10 cellular contexts compared by ENCODE assay signal in the genomic region with DNA sequence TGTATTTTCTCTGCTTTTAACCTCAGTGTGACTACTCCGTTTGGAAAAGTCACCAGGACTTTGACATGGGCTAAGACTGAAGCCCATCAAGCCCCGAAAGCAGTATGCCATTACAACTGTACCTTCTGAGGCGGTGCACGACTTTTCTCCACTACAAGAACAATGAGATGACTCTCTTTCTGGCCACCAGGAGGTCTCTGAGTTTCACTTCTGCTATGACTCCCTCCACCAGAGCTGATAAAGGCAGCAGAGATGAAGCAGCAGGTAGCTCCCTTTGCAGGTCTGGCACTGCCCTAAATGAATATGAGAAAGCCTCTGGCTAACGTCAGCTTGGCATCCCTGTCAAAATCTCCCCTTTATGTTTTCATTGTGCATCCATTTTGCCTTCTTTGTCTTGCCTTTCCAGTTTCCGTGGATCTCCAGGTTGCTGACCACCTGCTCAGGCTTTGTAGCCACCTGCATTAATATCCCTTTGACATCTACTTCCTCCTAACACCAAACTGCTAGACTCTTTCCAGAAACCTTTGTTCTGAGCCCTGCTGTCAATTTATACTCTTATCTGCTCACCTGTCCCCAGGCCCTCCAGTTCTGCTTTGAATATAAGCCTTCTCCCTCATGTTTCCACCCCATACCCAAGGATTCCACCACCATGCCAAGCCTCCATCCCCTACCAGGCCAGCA.
DNase-seq lines count a peak whose midpoint lies in the region; ATAC-seq and TF ChIP-seq lines count a peak whose summit lies in the region.
"Had no signal": no experiment of that assay in that cellular context is flagged by ENCODE, and none has a peak within 500 bp of the region (broad histone marks: within the 10 kb centered on the region; RNA-seq: fewer than 3 reads in every experiment).

No MANE protein-coding gene starts in this region.

- H3K27me3 ChIP-seq in spleen (replicated peaks in 1 of 7) (no peaks in the 10 kb centered on the region), sigmoid colon (no peaks in the 10 kb centered on the region), osteoblast (ENCODE audit: insufficient read depth, low read length) (no peaks in the 10 kb centered on the region), upper lobe of left lung (no peaks in the 10 kb centered on the region)
- H3K27me3 ChIP-seq: hepatocyte had no signal

- H3K36me3 ChIP-seq in spleen (no peaks in the 10 kb centered on the region), sigmoid colon (no peaks in the 10 kb centered on the region), osteoblast (ENCODE audit: insufficient read depth, low read length) (no peaks in the 10 kb centered on the region), upper lobe of left lung (no peaks in the 10 kb centered on the region)

- H3K4me2 ChIP-seq in osteoblast (ENCODE audit: insufficient read depth, low read length), result no peak overlapping the region
- H3K4me2 ChIP-seq: hepatocyte had no signal

- H2AFZ ChIP-seq in osteoblast (ENCODE audit: low read length), result no peak overlapping the region
- H2AFZ ChIP-seq: hepatocyte had no signal

- 67 to 79% (median 73%) methylated on average over 6 of the region's 6 CpGs for WGBS in spleen, 5 donors
- 79 to 92% methylated on average over 6 of the region's 6 CpGs for WGBS in sigmoid colon, 2 donors
- 95 to 97% methylated on average over 6 of the region's 6 CpGs for whole genome bisulfite sequencing in upper lobe of left lung, 2 donors

- H4K20me1 ChIP-seq in osteoblast (ENCODE audit: insufficient read depth, low read length), result no peaks in the 10 kb centered on the region

- TF ChIP-seq POLR2A in spleen (IDR thresholded peaks at IDR 0.05) (no peak), sigmoid colon (IDR thresholded peaks at IDR 0.05) (no peak), upper lobe of left lung (IDR thresholded peaks at IDR 0.05) (no peak)

- H3K4me1 ChIP-seq in spleen (peaks cover 0 to 11% (median under 1%) of the 10 kb centered on the region in 6 donors), sigmoid colon (peaks cover 0 to 24% (median 16%) of the 10 kb centered on the region in 4 donors), osteoblast (ENCODE audit: insufficient read depth, low read length) (peaks cover 5% of the 10 kb centered on the region), upper lobe of left lung (no peaks in the 10 kb centered on the region)

- H3K4me3 ChIP-seq in spleen, result no peak overlapping the region
- no peak overlapping the region for H3K4me3 ChIP-seq in sigmoid colon
- H3K4me3 ChIP-seq in osteoblast (ENCODE audit: insufficient read depth, low read length), result no peak overlapping the region
- H3K4me3 ChIP-seq in upper lobe of left lung, result no peak overlapping the region
- H3K4me3 ChIP-seq: hepatocyte had no signal

- ATAC-seq in HG02588 (IDR thresholded peaks at IDR 0.05; ENCODE audit: unreplicated experiment) (peak; percentile 87), HG03565 (IDR thresholded peaks at IDR 0.05; ENCODE audit: unreplicated experiment) (peak; percentile 88), upper lobe of left lung (ENCODE audit: low FRiP score in 2 of 2) (no peak)

- TF ChIP-seq CTCF in spleen (IDR thresholded peaks at IDR 0.05 in 8 of 11, conservative IDR thresholded peaks at IDR 0.05 in 3 of 11) (peak in 9 of 11 experiments; percentile 22 to 55 (median 36)), sigmoid colon (IDR thresholded peaks at IDR 0.05) (no peak), osteoblast (IDR thresholded peaks at IDR 0.05; ENCODE audit: extremely low read depth, low read depth, low read length) (no peak), upper lobe of left lung (IDR thresholded peaks at IDR 0.05) (no peak)

- peak; percentile 3 for DNase-seq in DMS 273 (lab: John Stamatoyannopoulos, UW; ENCODE audit: unreplicated experiment)
- no peak for DNase-seq in DMS 273 treated with DMSO at 0.1 percent for 48 hours (lab: John Stamatoyannopoulos, UW)
- no peak for DNase-seq in spleen
- no peak for DNase-seq in sigmoid colon
- DNase-seq in osteoblast (ENCODE audit: insufficient read length, low spot score, missing footprints), result no peak
- DNase-seq in upper lobe of left lung, result no peak

- H3K27ac ChIP-seq in spleen, result no peak overlapping the region
- no peak overlapping the region for H3K27ac ChIP-seq in sigmoid colon
- no peak overlapping the region for H3K27ac ChIP-seq in osteoblast (ENCODE audit: low read depth, low read length)
- no peak overlapping the region for H3K27ac ChIP-seq in upper lobe of left lung
- H3K27ac ChIP-seq: 22Rv1, hepatocyte had no signal

- H3K9me3 ChIP-seq in spleen (no peaks in the 10 kb centered on the region), sigmoid colon (no peaks in the 10 kb centered on the region), osteoblast (ENCODE audit: low read depth, low read length) (no peaks in the 10 kb centered on the region), upper lobe of left lung (no peaks in the 10 kb centered on the region)

- TF ChIP-seq EP300 in sigmoid colon (IDR thresholded peaks at IDR 0.05), result no peak
- no peak for TF ChIP-seq EP300 in upper lobe of left lung (IDR thresholded peaks at IDR 0.05)

- H3K79me2 ChIP-seq in osteoblast (ENCODE audit: insufficient read depth, low read length), result no peaks in the 10 kb centered on the region
- H3K79me2 ChIP-seq: hepatocyte had no signal

- intact Hi-C loops in spleen (cut with DNase I; ENCODE audit: low total_unique reads) (no loop called here), sigmoid colon (cut with DNase I) (loop anchor here (2.0 kb wide), 1 partner anchor 126 kb away; no protein-coding TSS in a partner anchor)

Comparison
In these comparisons a context has a peak if more than half of its experiments do, and no peak if none do; other contexts are left out.
1. ATAC-seq: peak in HG02588 (single experiment) and HG03565 (single experiment); none in upper lobe of left lung (0 of 2).
2. CTCF ChIP-seq: peak in spleen (9 of 11); none in sigmoid colon (0 of 4), osteoblast (single experiment) and upper lobe of left lung (0 of 6).